14 cellular contexts compared by ENCODE assay signal in genomic region chr12:118175823-118176447, GRCh38.
DNase-seq lines count a peak whose midpoint lies in the region; ATAC-seq and TF ChIP-seq lines count a peak whose summit lies in the region.
"Had no signal": no experiment of that assay in that cellular context is flagged by ENCODE, and none has a peak within 500 bp of the region (broad histone marks: within the 10 kb centered on the region; RNA-seq: fewer than 3 reads in every experiment).

No MANE protein-coding gene starts in this region.

- ATAC-seq in GM19452 (IDR thresholded peaks at IDR 0.05; ENCODE audit: unreplicated experiment) (peak; percentile 95), HG03066 (IDR thresholded peaks at IDR 0.05; ENCODE audit: low read depth, unreplicated experiment) (peak; percentile 92)
- ATAC-seq: GM23338 had no signal

- H3K27ac ChIP-seq in coronary artery = no peak overlapping the region
- H3K27ac ChIP-seq: KMS-11 had no signal

- peak; percentile 94 for DNase-seq in CD1c-positive myeloid dendritic cell (ENCODE audit: extremely low spot score)
- peak; percentile 89 for DNase-seq in NOMO-1 treated with dmso at 0.1 percent for 144 hours (lab: John Stamatoyannopoulos, UW; ENCODE audit: unreplicated experiment)
- DNase-seq in activated T-cell treated with anti-CD3 and anti-CD28 coated beads, Interleukin-2, amount 50 U/mL, for 1 hour = no peak
- no peak for DNase-seq in C1 segment of cervical spinal cord (lab: John Stamatoyannopoulos, UW)
- no peak for DNase-seq in coronary artery (ENCODE audit: low spot score)
- no peak for DNase-seq in NK-92 (lab: John Stamatoyannopoulos, UW; ENCODE audit: unreplicated experiment)
- DNase-seq: aorta; hypothalamus; stimulated activated CD4-positive, alpha-beta T cell treated with anti-CD3 and anti-CD28 coated beads, Interleukin-12 subunit alpha, Interleukin-12 subunit beta, amount 100 ng/mL, for 4 hours; T1000 had no signal

- no peak overlapping the region for H3K4me3 ChIP-seq in coronary artery
- H3K4me3 ChIP-seq: GM23338 had no signal

- no peak for TF ChIP-seq CTCF in coronary artery (IDR thresholded peaks at IDR 0.05)

Comparison
In these comparisons a context has a peak if more than half of its experiments do, and no peak if none do; other contexts are left out.
1. DNase-seq: peak in CD1c-positive myeloid dendritic cell (single experiment) and NOMO-1 treated with dmso at 0.1 percent for 144 hours (single experiment); none in activated T-cell treated with anti-CD3 and anti-CD28 coated beads, Interleukin-2, amount 50 U/mL, for 1 hour (single experiment), C1 segment of cervical spinal cord (0 of 14), coronary artery (single experiment) and NK-92 (single experiment).